Comparison of ENCODE assay signal across 28 cellular contexts in genomic region chr14:55500708-55501107, GRCh38.
"Had no signal": no experiment of that assay in that cellular context is flagged by ENCODE, and none has a peak within 500 bp of the region (broad histone marks: within the 10 kb centered on the region; RNA-seq: fewer than 3 reads in every experiment).

No MANE protein-coding gene starts in this region.

- H3K9me3 ChIP-seq: gastrocnemius medialis, psoas muscle, upper lobe of right lung had no signal

- DNase-seq: activated CD4-positive, alpha-beta T cell treated with anti-CD3 and anti-CD28 coated beads for 1 hour; activated CD4-positive, alpha-beta T cell treated with anti-CD3 and anti-CD28 coated beads, Interleukin-2, amount 10 ng/mL, durations not matched to agents 7 days and 5 days; activated effector memory CD4-positive, alpha-beta T cell treated with Interleukin-2 at 50 U/mL for 16 hours; activated naive CD4-positive, alpha-beta T cell treated with Interleukin-2 at 50 U/mL for 16 hours; activated T-cell treated with anti-CD3 and anti-CD28 coated beads for 4 hours; anterior cingulate cortex; effector memory CD4-positive, alpha-beta T cell; gastrocnemius medialis; hippocampal formation; left cardiac atrium; mammary epithelial cell; naive thymus-derived CD8-positive, alpha-beta T cell; nucleus accumbens; psoas muscle; stimulated activated CD4-positive, alpha-beta T cell treated with anti-CD3 and anti-CD28 coated beads, Interleukin-1b, Interleukin-23, amount 100 ng/mL, for 48 hours; stimulated activated CD4-positive, alpha-beta T cell treated with anti-CD3 and anti-CD28 coated beads, Interleukin-4, amount 100 ng/mL, for 4 hours; stimulated activated CD8-positive, alpha-beta memory T cell treated with anti-CD3 and anti-CD28 coated beads, Interleukin-4, amount 100 ng/mL, for 48 hours; stimulated activated naive CD8-positive, alpha-beta T cell treated with anti-CD3 and anti-CD28 coated beads, Interleukin-15, amount 100 ng/mL, for 72 hours; substantia nigra; T-helper 17 cell; upper lobe of right lung had no signal

- H2AFZ ChIP-seq: parathyroid adenoma had no signal

- ATAC-seq: gastrocnemius medialis; left cardiac atrium; naive thymus-derived CD8-positive, alpha-beta T cell; psoas muscle; stimulated activated memory B cell treated with anti-CD40 and anti-IgM and Interleukin-4, amounts not matched to agents 10 μg/mL and 1 μg/mL and 100 μg/mL, for 72 hours; stimulated activated naive CD8-positive, alpha-beta T cell treated with anti-CD3 and anti-CD28 coated beads, Interleukin-15, amount 100 ng/mL, for 72 hours; T-helper 17 cell; upper lobe of right lung had no signal

- H3K36me3 Mint-ChIP-seq: activated naive CD8-positive, alpha-beta T cell; mesothelial cell of epicardium; naive thymus-derived CD8-positive, alpha-beta T cell; stimulated activated memory B cell treated with anti-CD40 and anti-IgM and Interleukin-4, amounts not matched to agents 10 μg/mL and 1 μg/mL and 100 μg/mL, for 72 hours had no signal

- H3K4me3 ChIP-seq: gastrocnemius medialis, psoas muscle, smooth muscle cell, upper lobe of right lung had no signal

- H3K27ac Mint-ChIP-seq: activated CD4-positive, alpha-beta T cell treated with anti-CD3 and anti-CD28 coated beads, Interleukin-2, amount 10 ng/mL, durations not matched to agents 7 days and 5 days; activated naive CD8-positive, alpha-beta T cell; mesothelial cell of epicardium; stimulated activated memory B cell treated with anti-CD40 and anti-IgM and Interleukin-4, amounts not matched to agents 10 μg/mL and 1 μg/mL and 100 μg/mL, for 72 hours; stimulated activated naive CD8-positive, alpha-beta T cell treated with anti-CD3 and anti-CD28 coated beads, Interleukin-15, amount 100 ng/mL, for 72 hours; T-helper 17 cell had no signal

- H3K36me3 ChIP-seq: gastrocnemius medialis, upper lobe of right lung had no signal

- H3K27ac ChIP-seq: gastrocnemius medialis, parathyroid adenoma, psoas muscle, upper lobe of right lung had no signal

- H3K4me1 ChIP-seq: gastrocnemius medialis, parathyroid adenoma, psoas muscle, upper lobe of right lung had no signal

- H3K9ac ChIP-seq: parathyroid adenoma had no signal

- H3K27me3 ChIP-seq: gastrocnemius medialis, upper lobe of right lung had no signal

- H3K4me1 Mint-ChIP-seq: activated CD4-positive, alpha-beta T cell treated with anti-CD3 and anti-CD28 coated beads, Interleukin-2, amount 10 ng/mL, durations not matched to agents 7 days and 5 days; naive thymus-derived CD8-positive, alpha-beta T cell; neural crest cell; stimulated activated memory B cell treated with anti-CD40 and anti-IgM and Interleukin-4, amounts not matched to agents 10 μg/mL and 1 μg/mL and 100 μg/mL, for 72 hours; stimulated activated naive CD8-positive, alpha-beta T cell treated with anti-CD3 and anti-CD28 coated beads, Interleukin-15, amount 100 ng/mL, for 72 hours; T-helper 17 cell had no signal

- H3K79me2 ChIP-seq: parathyroid adenoma had no signal

- H3K9me3 Mint-ChIP-seq: activated CD4-positive, alpha-beta T cell treated with anti-CD3 and anti-CD28 coated beads, Interleukin-2, amount 10 ng/mL, durations not matched to agents 7 days and 5 days; mesothelial cell of epicardium; neural crest cell; stimulated activated memory B cell treated with anti-CD40 and anti-IgM and Interleukin-4, amounts not matched to agents 10 μg/mL and 1 μg/mL and 100 μg/mL, for 72 hours; stimulated activated naive CD8-positive, alpha-beta T cell treated with anti-CD3 and anti-CD28 coated beads, Interleukin-15, amount 100 ng/mL, for 72 hours had no signal

- H3K4me2 ChIP-seq: smooth muscle cell had no signal

- H3K4me3 Mint-ChIP-seq: activated CD4-positive, alpha-beta T cell treated with anti-CD3 and anti-CD28 coated beads, Interleukin-2, amount 10 ng/mL, durations not matched to agents 7 days and 5 days; activated naive CD8-positive, alpha-beta T cell; mesothelial cell of epicardium; naive thymus-derived CD8-positive, alpha-beta T cell; neural crest cell; stimulated activated memory B cell treated with anti-CD40 and anti-IgM and Interleukin-4, amounts not matched to agents 10 μg/mL and 1 μg/mL and 100 μg/mL, for 72 hours; stimulated activated naive CD8-positive, alpha-beta T cell treated with anti-CD3 and anti-CD28 coated beads, Interleukin-15, amount 100 ng/mL, for 72 hours; T-helper 17 cell had no signal

- FAIRE-seq: colon had no signal
